In the genomic region with DNA sequence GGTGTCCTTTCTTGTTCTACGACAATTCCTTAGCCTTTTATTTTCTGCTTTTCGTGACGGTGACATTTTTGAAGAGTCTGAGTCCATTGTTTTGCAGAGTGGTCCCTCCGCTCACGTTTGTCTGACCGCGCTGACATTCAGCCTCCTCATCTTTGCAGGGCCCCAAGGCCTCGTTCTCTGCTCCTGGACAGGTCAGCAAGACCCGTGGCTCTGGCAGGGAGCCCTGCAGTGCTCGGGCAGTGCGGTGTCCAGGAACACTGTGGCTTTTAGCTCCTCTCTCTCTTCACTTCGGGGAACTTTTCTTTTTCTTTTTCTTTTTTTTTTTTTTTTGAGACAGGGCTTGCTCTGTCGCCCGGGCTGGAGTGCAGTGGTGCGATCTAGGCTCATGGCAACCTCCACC, we compare ENCODE assay signal across 20 cellular contexts.
"Had no signal": no experiment of that assay in that cellular context is flagged by ENCODE, and none has a peak within 500 bp of the region (broad histone marks: within the 10 kb centered on the region; RNA-seq: fewer than 3 reads in every experiment).

No MANE protein-coding gene starts in this region.

- H3K4me3 Mint-ChIP-seq: activated B cell treated with CpG ODN at 0.5 μM for 24 hours; activated CD4-positive, alpha-beta memory T cell treated with anti-CD3 and anti-CD28 coated beads for 36 hours; mesothelial cell of epicardium; nephron progenitor cell; T-helper 2 cell treated with Interferon-gamma antibody and Interleukin-4, amounts not matched to agents 5 μg/mL and 100 μg/mL, for 36 hours had no signal

- H3K27ac Mint-ChIP-seq: activated B cell treated with CpG ODN at 0.5 μM for 24 hours; activated T-cell treated with anti-CD3 and anti-CD28 coated beads, Interleukin-2, amount 50 U/mL, for 72 hours; mesothelial cell of epicardium; nephron progenitor cell; progenitor cell of endocrine pancreas had no signal

- DNase-seq: activated B cell treated with CpG ODN at 0.5 μM for 24 hours; activated CD4-positive, alpha-beta memory T cell treated with anti-CD3 and anti-CD28 coated beads for 36 hours; activated T-cell treated with anti-CD3 and anti-CD28 coated beads, Interleukin-2, amount 50 U/mL, for 72 hours; brain microvascular endothelial cell; central memory CD4-positive, alpha-beta T cell; colonic mucosa; hypothalamus; islet precursor cell; left colon; nephron progenitor cell; occipital lobe; stimulated activated CD4-positive, alpha-beta T cell treated with anti-CD3 and anti-CD28 coated beads, Interleukin-2, amount 100 ng/mL, for 24 hours; stimulated activated naive CD8-positive, alpha-beta T cell treated with anti-CD3 and anti-CD28 coated beads, Interleukin-15, Interleukin-2, amounts not matched to agents 100 U/mL and 50 U/mL, for 24 hours; substantia nigra; SW 1271 had no signal

- H3K27ac ChIP-seq: brain microvascular endothelial cell, colonic mucosa, tibial artery had no signal

- H3K4me3 ChIP-seq: colonic mucosa, lung, tibial artery had no signal

- H3K36me3 ChIP-seq: brain microvascular endothelial cell, colonic mucosa, tibial artery had no signal

- H3K36me3 Mint-ChIP-seq: mesothelial cell of epicardium had no signal

- H3K4me1 ChIP-seq: colonic mucosa, tibial artery had no signal

- H3K9me3 Mint-ChIP-seq: activated B cell treated with CpG ODN at 0.5 μM for 24 hours had no signal

- ATAC-seq: activated T-cell treated with anti-CD3 and anti-CD28 coated beads, Interleukin-2, amount 50 U/mL, for 72 hours; left colon; stimulated activated naive CD8-positive, alpha-beta T cell treated with anti-CD3 and anti-CD28 coated beads, Interleukin-15, Interleukin-2, amounts not matched to agents 100 U/mL and 50 U/mL, for 24 hours had no signal

- H3K4me1 Mint-ChIP-seq: activated B cell treated with CpG ODN at 0.5 μM for 24 hours, mesothelial cell of epicardium had no signal

- H3K27me3 Mint-ChIP-seq: activated CD4-positive, alpha-beta memory T cell treated with anti-CD3 and anti-CD28 coated beads for 36 hours had no signal

- H3K9me3 ChIP-seq: colonic mucosa had no signal

- H3K27me3 ChIP-seq: brain microvascular endothelial cell, colonic mucosa had no signal
